Comparison of ENCODE assay signal across 4 cellular contexts in genomic region chr20:37454636-37455035, GRCh38.
"Had no signal": no experiment of that assay in that cellular context is flagged by ENCODE, and none has a peak within 500 bp of the region (broad histone marks: within the 10 kb centered on the region; RNA-seq: fewer than 3 reads in every experiment).

No MANE protein-coding gene starts in this region.

- ATAC-seq: GM23338, HCT116 had no signal

- H3K4me3 ChIP-seq: GM23248, GM23338, HAP-1 had no signal

- H3K36me3 ChIP-seq: HAP-1 had no signal

- H3K4me1 ChIP-seq: HAP-1 had no signal

- H3K27ac ChIP-seq: GM23248 had no signal
